ENCODE assay signal across 1 cellular context in the genomic region with DNA sequence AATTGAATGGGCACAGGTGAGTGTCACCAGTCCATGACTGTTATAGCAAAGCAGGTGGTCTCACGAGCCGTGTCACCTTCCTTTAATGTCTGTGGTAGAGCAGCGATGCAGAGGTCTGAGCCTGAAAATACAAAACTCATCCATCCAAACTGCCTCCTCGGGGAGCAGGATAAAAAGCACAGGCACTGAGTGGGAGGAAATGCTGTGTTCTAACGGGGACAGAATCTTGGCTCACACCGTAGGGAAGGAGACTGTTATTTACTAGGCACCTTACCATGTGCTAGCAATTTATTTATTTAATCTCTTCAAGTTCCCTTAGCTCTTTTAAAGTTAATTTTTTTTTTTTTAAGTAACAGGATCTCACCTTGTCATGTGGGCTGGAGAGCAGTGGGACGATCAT.
TF ChIP-seq lines count a peak whose summit lies in the region.

No MANE protein-coding gene starts in this region.

TF ChIP-seq in H1, 55 proteins besides CTCF, POLR2A, EP300 and RAD21:
- TF ChIP-seq BACH1 (IDR thresholded peaks at IDR 0.05; ENCODE audit: low read length): no peak
- no peak for TF ChIP-seq CTBP2 (IDR thresholded peaks at IDR 0.05; ENCODE audit: borderline replicate concordance, insufficient read depth, insufficient read length, low read length)
- TF ChIP-seq EGR1 (IDR thresholded peaks at IDR 0.05; ENCODE audit: borderline replicate concordance, low read depth, low read length): no peak
- TF ChIP-seq TAF1 (IDR thresholded peaks at IDR 0.05; ENCODE audit: low read depth, low read length): no peak
- no peak for TF ChIP-seq TEAD4 (IDR thresholded peaks at IDR 0.05; ENCODE audit: low read depth, low read length)
- no peak for TF ChIP-seq PHF8 (conservative IDR thresholded peaks at IDR 0.05; ENCODE audit: low read depth, low read length)
- no peak for TF ChIP-seq FOSL1 (IDR thresholded peaks at IDR 0.05; ENCODE audit: insufficient read depth, low read depth, low read length)
- TF ChIP-seq SP1 (IDR thresholded peaks at IDR 0.05; ENCODE audit: low read depth, low read length): no peak
- TF ChIP-seq SIRT6 (IDR thresholded peaks at IDR 0.05; ENCODE audit: low read length): no peak
- TF ChIP-seq RBBP5 (IDR thresholded peaks at IDR 0.05; ENCODE audit: borderline replicate concordance, low read depth, low read length): no peak
- TF ChIP-seq CHD2 (IDR thresholded peaks at IDR 0.05; ENCODE audit: low read length): no peak
- TF ChIP-seq RFX5 (IDR thresholded peaks at IDR 0.05; ENCODE audit: borderline replicate concordance, low read depth, low read length): no peak
- no peak for TF ChIP-seq SP4 (IDR thresholded peaks at IDR 0.05; ENCODE audit: low read length)
- no peak for TF ChIP-seq KDM5A (IDR thresholded peaks at IDR 0.05; ENCODE audit: low read length)
- TF ChIP-seq SIN3A (conservative IDR thresholded peaks at IDR 0.05 in 1 of 2, IDR thresholded peaks at IDR 0.05 in 1 of 2; ENCODE audit: low read depth in 1 of 2, low read length in 2 of 2): no peak
- TF ChIP-seq, protein P1, sequence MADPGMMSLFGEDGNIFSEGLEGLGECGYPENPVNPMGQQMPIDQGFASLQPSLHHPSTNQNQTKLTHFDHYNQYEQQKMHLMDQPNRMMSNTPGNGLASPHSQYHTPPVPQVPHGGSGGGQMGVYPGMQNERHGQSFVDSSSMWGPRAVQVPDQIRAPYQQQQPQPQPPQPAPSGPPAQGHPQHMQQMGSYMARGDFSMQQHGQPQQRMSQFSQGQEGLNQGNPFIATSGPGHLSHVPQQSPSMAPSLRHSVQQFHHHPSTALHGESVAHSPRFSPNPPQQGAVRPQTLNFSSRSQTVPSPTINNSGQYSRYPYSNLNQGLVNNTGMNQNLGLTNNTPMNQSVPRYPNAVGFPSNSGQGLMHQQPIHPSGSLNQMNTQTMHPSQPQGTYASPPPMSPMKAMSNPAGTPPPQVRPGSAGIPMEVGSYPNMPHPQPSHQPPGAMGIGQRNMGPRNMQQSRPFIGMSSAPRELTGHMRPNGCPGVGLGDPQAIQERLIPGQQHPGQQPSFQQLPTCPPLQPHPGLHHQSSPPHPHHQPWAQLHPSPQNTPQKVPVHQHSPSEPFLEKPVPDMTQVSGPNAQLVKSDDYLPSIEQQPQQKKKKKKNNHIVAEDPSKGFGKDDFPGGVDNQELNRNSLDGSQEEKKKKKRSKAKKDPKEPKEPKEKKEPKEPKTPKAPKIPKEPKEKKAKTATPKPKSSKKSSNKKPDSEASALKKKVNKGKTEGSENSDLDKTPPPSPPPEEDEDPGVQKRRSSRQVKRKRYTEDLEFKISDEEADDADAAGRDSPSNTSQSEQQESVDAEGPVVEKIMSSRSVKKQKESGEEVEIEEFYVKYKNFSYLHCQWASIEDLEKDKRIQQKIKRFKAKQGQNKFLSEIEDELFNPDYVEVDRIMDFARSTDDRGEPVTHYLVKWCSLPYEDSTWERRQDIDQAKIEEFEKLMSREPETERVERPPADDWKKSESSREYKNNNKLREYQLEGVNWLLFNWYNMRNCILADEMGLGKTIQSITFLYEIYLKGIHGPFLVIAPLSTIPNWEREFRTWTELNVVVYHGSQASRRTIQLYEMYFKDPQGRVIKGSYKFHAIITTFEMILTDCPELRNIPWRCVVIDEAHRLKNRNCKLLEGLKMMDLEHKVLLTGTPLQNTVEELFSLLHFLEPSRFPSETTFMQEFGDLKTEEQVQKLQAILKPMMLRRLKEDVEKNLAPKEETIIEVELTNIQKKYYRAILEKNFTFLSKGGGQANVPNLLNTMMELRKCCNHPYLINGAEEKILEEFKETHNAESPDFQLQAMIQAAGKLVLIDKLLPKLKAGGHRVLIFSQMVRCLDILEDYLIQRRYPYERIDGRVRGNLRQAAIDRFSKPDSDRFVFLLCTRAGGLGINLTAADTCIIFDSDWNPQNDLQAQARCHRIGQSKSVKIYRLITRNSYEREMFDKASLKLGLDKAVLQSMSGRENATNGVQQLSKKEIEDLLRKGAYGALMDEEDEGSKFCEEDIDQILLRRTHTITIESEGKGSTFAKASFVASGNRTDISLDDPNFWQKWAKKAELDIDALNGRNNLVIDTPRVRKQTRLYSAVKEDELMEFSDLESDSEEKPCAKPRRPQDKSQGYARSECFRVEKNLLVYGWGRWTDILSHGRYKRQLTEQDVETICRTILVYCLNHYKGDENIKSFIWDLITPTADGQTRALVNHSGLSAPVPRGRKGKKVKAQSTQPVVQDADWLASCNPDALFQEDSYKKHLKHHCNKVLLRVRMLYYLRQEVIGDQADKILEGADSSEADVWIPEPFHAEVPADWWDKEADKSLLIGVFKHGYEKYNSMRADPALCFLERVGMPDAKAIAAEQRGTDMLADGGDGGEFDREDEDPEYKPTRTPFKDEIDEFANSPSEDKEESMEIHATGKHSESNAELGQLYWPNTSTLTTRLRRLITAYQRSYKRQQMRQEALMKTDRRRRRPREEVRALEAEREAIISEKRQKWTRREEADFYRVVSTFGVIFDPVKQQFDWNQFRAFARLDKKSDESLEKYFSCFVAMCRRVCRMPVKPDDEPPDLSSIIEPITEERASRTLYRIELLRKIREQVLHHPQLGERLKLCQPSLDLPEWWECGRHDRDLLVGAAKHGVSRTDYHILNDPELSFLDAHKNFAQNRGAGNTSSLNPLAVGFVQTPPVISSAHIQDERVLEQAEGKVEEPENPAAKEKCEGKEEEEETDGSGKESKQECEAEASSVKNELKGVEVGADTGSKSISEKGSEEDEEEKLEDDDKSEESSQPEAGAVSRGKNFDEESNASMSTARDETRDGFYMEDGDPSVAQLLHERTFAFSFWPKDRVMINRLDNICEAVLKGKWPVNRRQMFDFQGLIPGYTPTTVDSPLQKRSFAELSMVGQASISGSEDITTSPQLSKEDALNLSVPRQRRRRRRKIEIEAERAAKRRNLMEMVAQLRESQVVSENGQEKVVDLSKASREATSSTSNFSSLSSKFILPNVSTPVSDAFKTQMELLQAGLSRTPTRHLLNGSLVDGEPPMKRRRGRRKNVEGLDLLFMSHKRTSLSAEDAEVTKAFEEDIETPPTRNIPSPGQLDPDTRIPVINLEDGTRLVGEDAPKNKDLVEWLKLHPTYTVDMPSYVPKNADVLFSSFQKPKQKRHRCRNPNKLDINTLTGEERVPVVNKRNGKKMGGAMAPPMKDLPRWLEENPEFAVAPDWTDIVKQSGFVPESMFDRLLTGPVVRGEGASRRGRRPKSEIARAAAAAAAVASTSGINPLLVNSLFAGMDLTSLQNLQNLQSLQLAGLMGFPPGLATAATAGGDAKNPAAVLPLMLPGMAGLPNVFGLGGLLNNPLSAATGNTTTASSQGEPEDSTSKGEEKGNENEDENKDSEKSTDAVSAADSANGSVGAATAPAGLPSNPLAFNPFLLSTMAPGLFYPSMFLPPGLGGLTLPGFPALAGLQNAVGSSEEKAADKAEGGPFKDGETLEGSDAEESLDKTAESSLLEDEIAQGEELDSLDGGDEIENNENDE (IDR thresholded peaks at IDR 0.05; ENCODE audit: insufficient replicate concordance, low read length): no peak
- TF ChIP-seq, protein P2, sequence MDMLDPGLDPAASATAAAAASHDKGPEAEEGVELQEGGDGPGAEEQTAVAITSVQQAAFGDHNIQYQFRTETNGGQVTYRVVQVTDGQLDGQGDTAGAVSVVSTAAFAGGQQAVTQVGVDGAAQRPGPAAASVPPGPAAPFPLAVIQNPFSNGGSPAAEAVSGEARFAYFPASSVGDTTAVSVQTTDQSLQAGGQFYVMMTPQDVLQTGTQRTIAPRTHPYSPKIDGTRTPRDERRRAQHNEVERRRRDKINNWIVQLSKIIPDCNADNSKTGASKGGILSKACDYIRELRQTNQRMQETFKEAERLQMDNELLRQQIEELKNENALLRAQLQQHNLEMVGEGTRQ (IDR thresholded peaks at IDR 0.05; ENCODE audit: low read length): no peak
- TF ChIP-seq ASH2L (IDR thresholded peaks at IDR 0.05; ENCODE audit: low read length): no peak
- TF ChIP-seq, protein P3, sequence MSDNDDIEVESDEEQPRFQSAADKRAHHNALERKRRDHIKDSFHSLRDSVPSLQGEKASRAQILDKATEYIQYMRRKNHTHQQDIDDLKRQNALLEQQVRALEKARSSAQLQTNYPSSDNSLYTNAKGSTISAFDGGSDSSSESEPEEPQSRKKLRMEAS (IDR thresholded peaks at IDR 0.05): no peak
